Comparison of ENCODE assay signal across 28 cellular contexts in the genomic region with DNA sequence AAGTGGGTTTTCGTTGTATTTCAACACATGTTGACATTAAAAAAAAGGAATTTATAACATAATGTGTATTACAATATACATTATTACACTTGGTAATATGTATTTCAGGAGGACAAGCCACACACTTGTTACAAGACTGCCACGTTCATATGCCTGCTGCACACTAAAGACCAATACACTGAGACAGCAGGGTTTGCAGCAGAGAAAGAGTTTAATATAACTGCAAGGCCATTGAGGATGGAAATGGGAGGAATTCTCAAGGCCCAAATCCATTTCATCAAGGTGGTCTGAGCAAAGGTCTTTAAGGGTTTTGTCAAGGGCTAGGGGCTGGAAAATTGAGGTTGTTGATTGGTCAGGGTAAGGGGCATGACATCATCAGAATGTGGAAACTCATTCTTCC.
"Had no signal": no experiment of that assay in that cellular context is flagged by ENCODE, and none has a peak within 500 bp of the region (broad histone marks: within the 10 kb centered on the region; RNA-seq: fewer than 3 reads in every experiment).

No MANE protein-coding gene starts in this region.

- H3K27ac ChIP-seq: neural progenitor cell, ovary, parathyroid adenoma, psoas muscle, skin epidermis, spleen, suprapubic skin, testis, tibial artery, transverse colon, upper lobe of right lung, uterus had no signal

- H3K4me3 ChIP-seq: neural progenitor cell, ovary, psoas muscle, skin epidermis, smooth muscle cell, spleen, suprapubic skin, testis, tibial artery, transverse colon, upper lobe of right lung, uterus had no signal

- DNase-seq: natural killer cell; occipital lobe; ovary; posterior cingulate gyrus; psoas muscle; right cardiac atrium; spleen; stimulated activated CD4-positive, alpha-beta T cell treated with anti-CD3 and anti-CD28 coated beads, Interleukin-12 subunit alpha, Interleukin-12 subunit beta, amount 100 ng/mL, for 4 hours; stimulated activated CD4-positive, alpha-beta T cell treated with anti-CD3 and anti-CD28 coated beads, Interleukin-1b, Interleukin-23, amount 100 ng/mL, for 48 hours; stimulated activated CD4-positive, alpha-beta T cell treated with anti-CD3 and anti-CD28 coated beads, Interleukin-4, amount 100 ng/mL, for 1 hour; stimulated activated CD4-positive, alpha-beta T cell treated with anti-CD3 and anti-CD28 coated beads, Interleukin-4, amount 100 ng/mL, for 4 hours; stimulated activated CD8-positive, alpha-beta memory T cell treated with anti-CD3 and anti-CD28 coated beads, Interleukin-4, amount 100 ng/mL, for 48 hours; stimulated activated naive CD4-positive, alpha-beta T cell; stimulated activated naive CD8-positive, alpha-beta T cell treated with anti-CD3 and anti-CD28 coated beads, Interleukin-15, amount 100 ng/mL, for 72 hours; stimulated activated naive CD8-positive, alpha-beta T cell treated with anti-CD3 and anti-CD28 coated beads, Interleukin-15, Interleukin-2, amounts not matched to agents 100 U/mL and 50 U/mL, for 24 hours; substantia nigra; testis; tibial artery; transverse colon; upper lobe of right lung; uterus had no signal

- H3K9me3 ChIP-seq: ovary, suprapubic skin, testis, uterus had no signal

- H2AFZ ChIP-seq: neural progenitor cell, parathyroid adenoma had no signal

- H3K9ac ChIP-seq: neural progenitor cell, parathyroid adenoma had no signal

- H3K79me2 ChIP-seq: parathyroid adenoma had no signal

- H3K4me1 ChIP-seq: neural progenitor cell, parathyroid adenoma, psoas muscle, spleen, suprapubic skin, testis, tibial artery, transverse colon, upper lobe of right lung, uterus had no signal

- ATAC-seq: natural killer cell; psoas muscle; right cardiac atrium; sciatic nerve; stimulated activated memory B cell treated with anti-CD40 and anti-IgM and Interleukin-4, amounts not matched to agents 10 μg/mL and 1 μg/mL and 100 μg/mL, for 72 hours; stimulated activated naive CD8-positive, alpha-beta T cell treated with anti-CD3 and anti-CD28 coated beads, Interleukin-15, amount 100 ng/mL, for 72 hours; stimulated activated naive CD8-positive, alpha-beta T cell treated with anti-CD3 and anti-CD28 coated beads, Interleukin-15, Interleukin-2, amounts not matched to agents 100 U/mL and 50 U/mL, for 24 hours; upper lobe of right lung had no signal

- H3K4me2 ChIP-seq: neural progenitor cell, smooth muscle cell had no signal

- H3K27me3 ChIP-seq: neural progenitor cell, ovary, spleen, suprapubic skin, testis, tibial artery, transverse colon, upper lobe of right lung, uterus had no signal

- H3K36me3 ChIP-seq: neural progenitor cell, ovary, spleen, suprapubic skin, tibial artery, transverse colon, upper lobe of right lung, uterus had no signal
